In genomic region chr5:135295852-135296251, GRCh38 we compare ENCODE assay signal across 31 cellular contexts.
"Had no signal": no experiment of that assay in that cellular context is flagged by ENCODE, and none has a peak within 500 bp of the region (broad histone marks: within the 10 kb centered on the region; RNA-seq: fewer than 3 reads in every experiment).

No MANE protein-coding gene starts in this region.

- FAIRE-seq: pancreas, urothelium cell line had no signal

- H3K4me1 Mint-ChIP-seq: immature natural killer cell; naive thymus-derived CD4-positive, alpha-beta T cell; neural crest cell; stimulated activated naive B cell treated with anti-CD40 and anti-IgM and Interleukin-4, amounts not matched to agents 10 μg/mL and 1 μg/mL and 100 μg/mL, for 72 hours had no signal

- H3K36me3 Mint-ChIP-seq: immature natural killer cell; stimulated activated naive B cell treated with anti-CD40 and anti-IgM and Interleukin-4, amounts not matched to agents 10 μg/mL and 1 μg/mL and 100 μg/mL, for 72 hours had no signal

- H3K36me3 ChIP-seq: left ventricle myocardium inferior, pancreas, prostate gland, suprapubic skin, thoracic aorta, tibial artery, upper lobe of right lung had no signal

- H3K9me3 Mint-ChIP-seq: naive thymus-derived CD4-positive, alpha-beta T cell; nephron; neural crest cell; stimulated activated naive B cell treated with anti-CD40 and anti-IgM and Interleukin-4, amounts not matched to agents 10 μg/mL and 1 μg/mL and 100 μg/mL, for 72 hours; stimulated activated naive CD8-positive, alpha-beta T cell treated with anti-CD3 and anti-CD28 coated beads, Interleukin-15, Interleukin-2, amounts not matched to agents 100 ng/mL and 50 ng/mL, for 24 hours had no signal

- H3K27ac Mint-ChIP-seq: immature natural killer cell; naive thymus-derived CD4-positive, alpha-beta T cell; nephron; stimulated activated naive B cell treated with anti-CD40 and anti-IgM and Interleukin-4, amounts not matched to agents 10 μg/mL and 1 μg/mL and 100 μg/mL, for 72 hours; stimulated activated naive CD8-positive, alpha-beta T cell treated with anti-CD3 and anti-CD28 coated beads, Interleukin-15, Interleukin-2, amounts not matched to agents 100 ng/mL and 50 ng/mL, for 24 hours had no signal

- DNase-seq: hippocampal formation; immature natural killer cell; islet precursor cell; left ventricle myocardium inferior; mesendoderm; midbrain; mucosa of descending colon; naive thymus-derived CD4-positive, alpha-beta T cell; nucleus accumbens; pancreas; posterior cingulate gyrus; retina; right cardiac atrium; stimulated activated CD4-positive, alpha-beta T cell treated with anti-CD3 and anti-CD28 coated beads, Interleukin-12 subunit alpha, Interleukin-12 subunit beta, amount 100 ng/mL, for 4 hours; stimulated activated CD4-positive, alpha-beta T cell treated with anti-CD3 and anti-CD28 coated beads, Interleukin-15, amount 100 ng/mL, for 24 hours; stimulated activated CD4-positive, alpha-beta T cell treated with anti-CD3 and anti-CD28 coated beads, Interleukin-2, amount 100 ng/mL, for 24 hours; stimulated activated CD4-positive, alpha-beta T cell treated with anti-CD3 and anti-CD28 coated beads, Interleukin-4, amount 100 ng/mL, for 1 hour; stimulated activated naive B cell treated with anti-CD40 and anti-IgM and Interleukin-4, amounts not matched to agents 10 μg/mL and 1 μg/mL and 100 μg/mL, for 72 hours; tibial artery; trophoblast cell; upper lobe of right lung had no signal

- H3K4me3 ChIP-seq: left ventricle myocardium inferior, lung, mucosa of descending colon, pancreas, prostate gland, skin epidermis, suprapubic skin, thoracic aorta, tibial artery, upper lobe of right lung had no signal

- H3K4me3 Mint-ChIP-seq: immature natural killer cell; naive thymus-derived CD4-positive, alpha-beta T cell; nephron; neural crest cell; stimulated activated naive B cell treated with anti-CD40 and anti-IgM and Interleukin-4, amounts not matched to agents 10 μg/mL and 1 μg/mL and 100 μg/mL, for 72 hours; stimulated activated naive CD8-positive, alpha-beta T cell treated with anti-CD3 and anti-CD28 coated beads, Interleukin-15, Interleukin-2, amounts not matched to agents 100 ng/mL and 50 ng/mL, for 24 hours had no signal

- H3K27ac ChIP-seq: left ventricle myocardium inferior, pancreas, prostate gland, skin epidermis, suprapubic skin, thoracic aorta, tibial artery, upper lobe of right lung had no signal

- H3K27me3 ChIP-seq: suprapubic skin had no signal

- H3K9me3 ChIP-seq: left ventricle myocardium inferior, mucosa of descending colon, pancreas, prostate gland, suprapubic skin, thoracic aorta, tibial artery, upper lobe of right lung had no signal

- H3K4me1 ChIP-seq: left ventricle myocardium inferior, pancreas, prostate gland, suprapubic skin, tibial artery, upper lobe of right lung had no signal

- ATAC-seq: mucosa of descending colon; naive thymus-derived CD4-positive, alpha-beta T cell; pancreas; right cardiac atrium; sciatic nerve; stimulated activated naive B cell treated with anti-CD40 and anti-IgM and Interleukin-4, amounts not matched to agents 10 μg/mL and 1 μg/mL and 100 μg/mL, for 72 hours; upper lobe of right lung had no signal
